In the genomic region with DNA sequence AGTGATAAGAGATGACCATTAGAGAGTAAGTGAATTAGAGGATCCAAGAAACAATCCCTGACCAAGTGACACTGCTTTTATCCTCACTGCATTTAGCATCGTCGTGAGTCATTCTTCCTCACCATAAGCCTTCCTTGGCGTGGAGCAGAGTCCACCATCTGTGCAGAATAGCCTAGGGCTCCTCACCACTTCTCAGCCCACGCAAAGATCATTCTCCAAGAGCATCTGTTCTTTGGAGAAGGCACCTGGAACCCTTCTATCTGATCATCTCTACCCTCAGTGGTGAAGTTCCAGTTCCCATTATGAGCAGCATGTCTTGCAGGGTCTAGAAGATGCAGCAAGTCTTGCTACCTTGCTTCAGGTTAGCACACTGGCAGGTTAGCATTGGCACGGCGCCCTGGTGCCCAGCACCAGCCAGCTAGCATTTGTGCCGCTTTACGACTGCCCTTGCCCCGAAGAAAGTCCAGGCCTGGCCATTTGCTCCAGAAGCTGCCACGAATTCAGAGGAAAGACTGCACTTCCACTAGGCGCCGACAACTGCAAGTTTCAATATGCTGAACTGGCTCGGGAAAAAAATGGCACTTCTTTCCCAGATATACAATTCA, we compare ENCODE assay signal across 20 cellular contexts.
DNase-seq lines count a peak whose midpoint lies in the region; FAIRE-seq and TF ChIP-seq lines count a peak whose summit lies in the region.
"Had no signal": no experiment of that assay in that cellular context is flagged by ENCODE, and none has a peak within 500 bp of the region (broad histone marks: within the 10 kb centered on the region; RNA-seq: fewer than 3 reads in every experiment).

No MANE protein-coding gene starts in this region.

- intact Hi-C loops in head of caudate nucleus (cut with DNase I) = no loop called here

- TF ChIP-seq POLR2A in H54 (IDR thresholded peaks at IDR 0.05; ENCODE audit: low read depth, low read length) = no peak

- TF ChIP-seq CTCF in epithelial cell of esophagus (IDR thresholded peaks at IDR 0.05; ENCODE audit: insufficient read depth, low read depth, low read length, missing control alignments) = no peak

- no peak overlapping the region for H2BK15ac ChIP-seq in neuronal stem cell (ENCODE audit: low read length)

- H2AK5ac ChIP-seq in neuronal stem cell (ENCODE audit: low read depth, low read length) = no peak overlapping the region

- H3K4ac ChIP-seq in neuronal stem cell (ENCODE audit: low read length) = no peak overlapping the region

- no peak overlapping the region for H3K9ac ChIP-seq in neuronal stem cell (ENCODE audit: low read depth, low read length, poor library complexity)

- no CpG with 5 or more reads among the region's 13 CpGs for WGBS in neuronal stem cell (ENCODE audit: extremely low coverage in 2 of 2, insufficient read length in 2 of 2, insufficient replicate concordance in 1 of 2), 2 donors

- no peaks in the 10 kb centered on the region for H3K36me3 ChIP-seq in MG63
- H3K36me3 ChIP-seq in neuronal stem cell (replicated peaks in 1 of 2; ENCODE audit: control insufficient read depth in 2 of 2, insufficient read depth in 2 of 2, low read length in 2 of 2) = no peaks in the 10 kb centered on the region
- H3K36me3 ChIP-seq: gastroesophageal sphincter, prostate gland had no signal

- H3K27me3 ChIP-seq in MG63 = no peaks in the 10 kb centered on the region
- H3K27me3 ChIP-seq in neuronal stem cell (ENCODE audit: control insufficient read depth in 3 of 3, insufficient read depth in 3 of 3, low read depth in 1 of 3, low read length in 3 of 3) = peaks cover 0 to 2% (median 0%) of the 10 kb centered on the region in 3 experiments
- H3K27me3 ChIP-seq: gastroesophageal sphincter, testis had no signal

- H4K91ac ChIP-seq in neuronal stem cell (ENCODE audit: low read depth, low read length, poor library complexity) = no peak overlapping the region

- no peaks in the 10 kb centered on the region for H3K79me1 ChIP-seq in neuronal stem cell (ENCODE audit: low read depth, low read length)

- no peak overlapping the region for H2AFZ ChIP-seq in neuronal stem cell (ENCODE audit: low read length)

- no peak overlapping the region for H4K8ac ChIP-seq in neuronal stem cell (ENCODE audit: low read depth, low read length)

- H3K18ac ChIP-seq in neuronal stem cell (ENCODE audit: low read length) = no peak overlapping the region

- no peak overlapping the region for H3K4me2 ChIP-seq in neuronal stem cell (ENCODE audit: insufficient read depth, low read length, poor library complexity, severe bottlenecking)

- no peak overlapping the region for H2BK12ac ChIP-seq in neuronal stem cell (ENCODE audit: low read length)

- H3K9me3 ChIP-seq in MG63 (no peaks in the 10 kb centered on the region), neuronal stem cell (replicated peaks in 1 of 2; ENCODE audit: control insufficient read depth in 2 of 2, insufficient read depth in 1 of 2, low read depth in 1 of 2, low read length in 2 of 2) (no peaks in the 10 kb centered on the region)
- H3K9me3 ChIP-seq: gastroesophageal sphincter, prostate gland, testis had no signal

- no peak overlapping the region for H3K23ac ChIP-seq in neuronal stem cell (ENCODE audit: low read depth, low read length, poor library complexity)

- peak; percentile 87 for DNase-seq in EH (ENCODE audit: low read depth)
- DNase-seq in MG63 = peak; percentile 76
- DNase-seq in epithelial cell of esophagus (ENCODE audit: low read depth) = peak; percentile 43
- DNase-seq in myocyte (ENCODE audit: low read depth) = peak; percentile 82
- no peak for DNase-seq in activated CD4-positive, alpha-beta T cell treated with anti-CD3 and anti-CD28 coated beads, Interleukin-2, amount 50 U/mL, for 1 hour
- no peak for DNase-seq in H54 (ENCODE audit: insufficient read length, low spot score)
- DNase-seq in head of caudate nucleus = no peak
- no peak for DNase-seq in neuronal stem cell (ENCODE audit: low spot score)
- DNase-seq: activated B cell treated with CpG ODN at 0.5 μM for 24 hours; activated CD8-positive, alpha-beta memory T cell treated with anti-CD3 and anti-CD28 coated beads for 24 hours; activated naive CD8-positive, alpha-beta T cell treated with anti-CD3 and anti-CD28 coated beads, Interleukin-2, amount 50 U/mL, for 24 hours; Calu3; naive B cell; NCI-H2029 treated with DMSO at 0.1 percent for 48 hours; NCI-H510A; small intestine; T-helper 2 cell; testis had no signal

- H3K4me3 ChIP-seq in MG63 (no peak overlapping the region), epithelial cell of esophagus (ENCODE audit: low read length) (no peak overlapping the region), neuronal stem cell (ENCODE audit: low read length in 2 of 2) (no peak overlapping the region)
- H3K4me3 ChIP-seq: gastroesophageal sphincter, prostate gland, testis had no signal

- no peak overlapping the region for H2BK120ac ChIP-seq in neuronal stem cell (ENCODE audit: low read depth, low read length)

- peaks cover 0 to 7% of the 10 kb centered on the region in 2 donors for H3K4me1 ChIP-seq in neuronal stem cell (ENCODE audit: control insufficient read depth in 2 of 2, insufficient read depth in 1 of 2, low read depth in 1 of 2, low read length in 2 of 2)
- H3K4me1 ChIP-seq: gastroesophageal sphincter, prostate gland, testis had no signal

- H3K14ac ChIP-seq in neuronal stem cell (ENCODE audit: low read length) = no peak overlapping the region

- no peak overlapping the region for H3K27ac ChIP-seq in neuronal stem cell (replicated peaks; ENCODE audit: low read length)
- H3K27ac ChIP-seq: gastroesophageal sphincter, prostate gland, testis had no signal

- no peak overlapping the region for H2BK5ac ChIP-seq in neuronal stem cell (ENCODE audit: low read length)

- no peak for FAIRE-seq in H54 (lab: Jason Lieb, UNC)
- FAIRE-seq: small intestine had no signal

Comparison
In these comparisons a context has a peak if more than half of its experiments do, and no peak if none do; other contexts are left out.
1. DNase-seq: peak in EH (single experiment), MG63 (single experiment), epithelial cell of esophagus (single experiment) and myocyte (single experiment); none in activated CD4-positive, alpha-beta T cell treated with anti-CD3 and anti-CD28 coated beads, Interleukin-2, amount 50 U/mL, for 1 hour (single experiment), H54 (single experiment), head of caudate nucleus (0 of 42) and neuronal stem cell (single experiment).